8 cellular contexts compared by ENCODE assay signal in the genomic region with DNA sequence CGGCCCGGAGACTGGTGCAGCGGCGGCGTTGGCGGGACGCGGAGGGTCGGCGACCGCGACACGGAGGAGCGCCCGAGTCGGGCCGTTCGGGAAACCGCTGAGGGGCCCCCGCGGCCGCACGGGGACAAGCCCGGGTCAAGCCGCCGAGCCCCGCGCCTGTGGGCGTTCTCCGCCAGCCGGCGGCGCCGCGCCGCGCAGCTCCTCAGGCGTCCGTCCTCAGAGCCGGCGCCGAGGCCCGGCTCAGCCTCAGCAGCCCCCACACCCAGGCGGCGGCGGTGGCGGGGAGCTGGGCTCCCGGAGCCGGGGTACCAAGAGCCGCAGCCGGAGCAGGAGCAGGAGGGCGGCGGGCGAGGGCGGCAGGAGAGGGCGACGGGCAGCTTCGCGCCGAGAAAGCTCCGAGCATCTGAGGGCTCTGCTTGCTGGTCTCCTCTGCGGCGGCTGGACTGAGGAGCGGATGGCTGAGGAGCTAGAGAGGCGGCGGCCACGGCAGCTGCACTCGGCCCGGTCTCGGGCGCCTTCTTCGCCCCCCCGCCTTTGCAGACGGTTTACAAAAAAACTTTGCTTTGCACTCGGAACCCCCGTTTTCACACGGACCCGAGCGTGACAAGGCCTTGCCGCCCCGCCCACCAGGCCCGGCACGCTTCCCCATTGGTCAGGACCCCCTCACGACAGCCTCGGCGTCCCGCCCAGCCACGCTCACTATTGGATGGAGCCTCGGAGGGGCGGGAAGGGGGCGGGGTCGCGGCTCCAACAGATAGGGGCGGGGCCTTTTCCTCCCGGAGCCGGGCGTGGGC. TPM values are rescaled to one million over a fixed set of nuclear protein-coding genes. Genes with fewer than 3 reads are reported as not detected.
DNase-seq lines count a peak whose midpoint lies in the region; ATAC-seq and TF ChIP-seq lines count a peak whose summit lies in the region.

A gene with protein sequence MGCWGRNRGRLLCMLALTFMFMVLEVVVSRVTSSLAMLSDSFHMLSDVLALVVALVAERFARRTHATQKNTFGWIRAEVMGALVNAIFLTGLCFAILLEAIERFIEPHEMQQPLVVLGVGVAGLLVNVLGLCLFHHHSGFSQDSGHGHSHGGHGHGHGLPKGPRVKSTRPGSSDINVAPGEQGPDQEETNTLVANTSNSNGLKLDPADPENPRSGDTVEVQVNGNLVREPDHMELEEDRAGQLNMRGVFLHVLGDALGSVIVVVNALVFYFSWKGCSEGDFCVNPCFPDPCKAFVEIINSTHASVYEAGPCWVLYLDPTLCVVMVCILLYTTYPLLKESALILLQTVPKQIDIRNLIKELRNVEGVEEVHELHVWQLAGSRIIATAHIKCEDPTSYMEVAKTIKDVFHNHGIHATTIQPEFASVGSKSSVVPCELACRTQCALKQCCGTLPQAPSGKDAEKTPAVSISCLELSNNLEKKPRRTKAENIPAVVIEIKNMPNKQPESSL (minus strand): TSS at position 522 of the 794 bp plus-strand sequence. CDS start 549 bp downstream, outside the sequence.

- peak; percentile 98 for DNase-seq in EH (ENCODE audit: low read depth)
- DNase-seq in H4 (ENCODE audit: low spot score) = peak; percentile 97
- peak; percentile 98 for DNase-seq in LoVo (ENCODE audit: low spot score)
- peak; percentile 92 for DNase-seq in RWPE2 (ENCODE audit: low spot score)
- peak; percentile 100 for DNase-seq in activated T-helper 9 cell treated with anti-CD3 and anti-CD28 coated beads, Interleukin-2, amount 50 U/mL, for 16 hours (ENCODE audit: low read depth)
- DNase-seq in fibroblast of pulmonary artery (ENCODE audit: low read depth) = peak; percentile 98
- DNase-seq in nephron progenitor cell = peak; percentile 99
- DNase-seq in stimulated activated naive CD8-positive, alpha-beta T cell treated with anti-CD3 and anti-CD28 coated beads, Interleukin-15, amount 100 ng/mL, for 72 hours = peak; percentile 99

- H3K27ac Mint-ChIP-seq in nephron progenitor cell = no peak within 1 kb of the TSS
- peak within 1 kb of the TSS; percentile 90 to 96 for H3K27ac Mint-ChIP-seq in stimulated activated naive CD8-positive, alpha-beta T cell treated with anti-CD3 and anti-CD28 coated beads, Interleukin-15, amount 100 ng/mL, for 72 hours

- no peak for TF ChIP-seq CTCF in RWPE2 (IDR thresholded peaks at IDR 0.05; ENCODE audit: poor library complexity, severe bottlenecking)
- TF ChIP-seq CTCF in fibroblast of pulmonary artery (IDR thresholded peaks at IDR 0.05; ENCODE audit: low read length, missing control alignments) = no peak
- TF ChIP-seq CTCF in nephron progenitor cell (IDR thresholded peaks at IDR 0.05) = no peak

- no peaks in the 10 kb centered on the region for H3K9me3 Mint-ChIP-seq in nephron progenitor cell
- H3K9me3 Mint-ChIP-seq in stimulated activated naive CD8-positive, alpha-beta T cell treated with anti-CD3 and anti-CD28 coated beads, Interleukin-15, amount 100 ng/mL, for 72 hours = no peaks in the 10 kb centered on the region

- H3K4me3 ChIP-seq in RWPE2 (ENCODE audit: severe bottlenecking) (peak within 1 kb of the TSS; percentile 62), fibroblast of pulmonary artery (replicated peaks; ENCODE audit: low read depth, low read length) (peak within 1 kb of the TSS; percentile 70)

- no peaks in the 10 kb centered on the region for H3K27me3 ChIP-seq in RWPE2 (ENCODE audit: insufficient read depth, poor library complexity, severe bottlenecking)

- H3K36me3 Mint-ChIP-seq in nephron progenitor cell (ENCODE audit: low read depth) = peaks cover 6% of the 10 kb centered on the region

- no peaks in the 10 kb centered on the region for H3K9me3 ChIP-seq in RWPE2 (ENCODE audit: severe bottlenecking)

- peaks cover 21% of the 10 kb centered on the region for H3K36me3 ChIP-seq in RWPE2 (ENCODE audit: low read depth)

- H3K4me1 Mint-ChIP-seq in nephron progenitor cell = peaks cover 47% of the 10 kb centered on the region
- H3K4me1 Mint-ChIP-seq in stimulated activated naive CD8-positive, alpha-beta T cell treated with anti-CD3 and anti-CD28 coated beads, Interleukin-15, amount 100 ng/mL, for 72 hours = peaks cover 28% of the 10 kb centered on the region

- H3K4me3 Mint-ChIP-seq in nephron progenitor cell = peak within 1 kb of the TSS; percentile 92
- peak within 1 kb of the TSS; percentile 90 to 95 for H3K4me3 Mint-ChIP-seq in stimulated activated naive CD8-positive, alpha-beta T cell treated with anti-CD3 and anti-CD28 coated beads, Interleukin-15, amount 100 ng/mL, for 72 hours

- H3K27ac ChIP-seq in RWPE2 (ENCODE audit: poor library complexity, severe bottlenecking) = peak within 1 kb of the TSS; percentile 68

- H3K4me1 ChIP-seq in RWPE2 (ENCODE audit: insufficient read depth, poor library complexity, severe bottlenecking) = peaks cover 12% of the 10 kb centered on the region

- peak; percentile 86 for ATAC-seq in RWPE2 (ENCODE audit: low read depth)
- ATAC-seq in stimulated activated naive CD8-positive, alpha-beta T cell treated with anti-CD3 and anti-CD28 coated beads, Interleukin-15, amount 100 ng/mL, for 72 hours = peak; percentile 94

- peaks cover 22% of the 10 kb centered on the region for H3K27me3 Mint-ChIP-seq in nephron progenitor cell (ENCODE audit: low read depth, poor library complexity)
- H3K27me3 Mint-ChIP-seq in stimulated activated naive CD8-positive, alpha-beta T cell treated with anti-CD3 and anti-CD28 coated beads, Interleukin-15, amount 100 ng/mL, for 72 hours = no peaks in the 10 kb centered on the region

RNA-seq across cellular contexts. Expression of the gene that starts here (rescaled TPM):
- 14.8 and 19.7 TPM in 2 replicates for total RNA-seq in H4 (2014; rRNA removed; shearing (Covaris generic))

Comparison
In these comparisons a context has a peak if more than half of its experiments do, and no peak if none do; other contexts are left out.
1. Peak in every context shown above with its lines: DNase-seq, ATAC-seq, H3K4me3 ChIP-seq and H3K27ac ChIP-seq.